In genomic region chr3:123082370-123083065, GRCh38 we compare ENCODE assay signal across 1 cellular context.
A peak's percentile ranks its signal among the peaks of the same experiment; 100 is the strongest.
TF ChIP-seq lines count a peak whose summit lies in the region.

No MANE protein-coding gene starts in this region.

TF ChIP-seq in K562, 482 proteins besides CTCF, POLR2A, EP300 and RAD21 (continued from another document and continues in another):
- TF ChIP-seq KLF13 (tag; IDR thresholded peaks at IDR 0.05; ENCODE audit: borderline replicate concordance, low read depth) (no peak), ZNF696 (CRISPR knock-in tag; conservative IDR thresholded peaks at IDR 0.05) (no peak), ELK1 (CRISPR knock-in tag; IDR thresholded peaks at IDR 0.05) (no peak), ZNF57 (CRISPR knock-in tag; IDR thresholded peaks at IDR 0.05) (no peak), SMARCB1 (IDR thresholded peaks at IDR 0.05; ENCODE audit: insufficient read length, low read depth) (no peak), KDM1A (IDR thresholded peaks at IDR 0.05) (peak in 1 of 2 experiments; percentile 56; a peak in 1 of 4 replicates), NFATC3 (IDR thresholded peaks at IDR 0.05) (no peak), TEAD4 (IDR thresholded peaks at IDR 0.05; ENCODE audit: low read length) (peak; percentile 79), TEAD4 (CRISPR knock-in tag; IDR thresholded peaks at IDR 0.05; ENCODE audit: borderline replicate concordance) (no peak), ZNF639 (CRISPR knock-in tag; conservative IDR thresholded peaks at IDR 0.05 in 1 of 2, IDR thresholded peaks at IDR 0.05 in 1 of 2) (no peak), COPS2 (conservative IDR thresholded peaks at IDR 0.05) (no peak), SIRT6 (IDR thresholded peaks at IDR 0.05; ENCODE audit: low read depth, low read length) (no peak), ZNF174 (CRISPR knock-in tag; IDR thresholded peaks at IDR 0.05) (no peak), SAP30 (IDR thresholded peaks at IDR 0.05; ENCODE audit: borderline replicate concordance, insufficient read depth, low read depth, low read length, poor library complexity, severe bottlenecking) (no peak), ZNF143 (CRISPR knock-in tag; IDR thresholded peaks at IDR 0.05) (no peak), NR1H2 (CRISPR knock-in tag; IDR thresholded peaks at IDR 0.05) (no peak), STAG1 (CRISPR knock-in tag; IDR thresholded peaks at IDR 0.05; ENCODE audit: borderline replicate concordance) (no peak), TRIM28 (IDR thresholded peaks at IDR 0.05) (no peak), ZNF707 (CRISPR knock-in tag; conservative IDR thresholded peaks at IDR 0.05) (no peak), ARID1B (IDR thresholded peaks at IDR 0.05) (peak; percentile 74), TAF1 (IDR thresholded peaks at IDR 0.05; ENCODE audit: control insufficient read depth, extremely low read depth, insufficient read depth, low read length, severe bottlenecking) (no peak), SP1 (CRISPR knock-in tag; IDR thresholded peaks at IDR 0.05) (no peak), TFAM (CRISPR knock-in tag; conservative IDR thresholded peaks at IDR 0.05) (no peak), MYNN (IDR thresholded peaks at IDR 0.05) (no peak), MYNN (CRISPR knock-in tag; IDR thresholded peaks at IDR 0.05) (no peak), KHSRP (IDR thresholded peaks at IDR 0.05) (no peak), ZNF668 (CRISPR knock-in tag; IDR thresholded peaks at IDR 0.05) (no peak), STAT5A (IDR thresholded peaks at IDR 0.05; ENCODE audit: borderline replicate concordance, low read length) (peak; percentile 58), SMARCA4 (IDR thresholded peaks at IDR 0.05) (0 out of 2 replicates have a peak, but pooled peaks have one; percentile 39), RBBP5 (IDR thresholded peaks at IDR 0.05; ENCODE audit: borderline replicate concordance, insufficient read depth, low read length, poor library complexity, severe bottlenecking) (no peak), ZNF431 (CRISPR knock-in tag; IDR thresholded peaks at IDR 0.05) (no peak), CBX8 (IDR thresholded peaks at IDR 0.05; ENCODE audit: borderline replicate concordance, extremely low read depth, low read depth, low read length, poor library complexity, severe bottlenecking) (no peak), ZNF561 (CRISPR knock-in tag; conservative IDR thresholded peaks at IDR 0.05) (no peak), L3MBTL2 (IDR thresholded peaks at IDR 0.05) (no peak), ZKSCAN8 (CRISPR knock-in tag; IDR thresholded peaks at IDR 0.05) (no peak), ZNF165 (CRISPR knock-in tag; IDR thresholded peaks at IDR 0.05; ENCODE audit: borderline replicate concordance) (no peak), NFIX (CRISPR knock-in tag; IDR thresholded peaks at IDR 0.05; ENCODE audit: low read depth) (no peak), HNRNPK (IDR thresholded peaks at IDR 0.05; ENCODE audit: low read depth, low read length, poor library complexity, severe bottlenecking) (no peak), POLR2AphosphoS5 (IDR thresholded peaks at IDR 0.05; ENCODE audit: control insufficient read depth, insufficient read depth, low read depth, low read length) (peak; percentile 51; the same call in 1 of the 2 replicates), NR2F6 (CRISPR knock-in tag; IDR thresholded peaks at IDR 0.05) (no peak), CSDE1 (IDR thresholded peaks at IDR 0.05) (no peak), CHCHD3 (CRISPR knock-in tag; IDR thresholded peaks at IDR 0.05) (no peak), MIER1 (IDR thresholded peaks at IDR 0.05; ENCODE audit: low read depth) (no peak), MCM5 (IDR thresholded peaks at IDR 0.05; ENCODE audit: low read depth) (no peak), GABPA (tag; conservative IDR thresholded peaks at IDR 0.05; ENCODE audit: low read depth) (no peak), SUPT5H (IDR thresholded peaks at IDR 0.05) (no peak), TCFL5 (CRISPR knock-in tag; conservative IDR thresholded peaks at IDR 0.05) (no peak), TCF3 (CRISPR knock-in tag; IDR thresholded peaks at IDR 0.05) (peak; percentile 75), SMC3 (conservative IDR thresholded peaks at IDR 0.05; ENCODE audit: insufficient read depth, low read depth, low read length) (no peak), ZC3H11A (IDR thresholded peaks at IDR 0.05; ENCODE audit: low read depth, low read length) (no peak), SRSF7 (optimal IDR thresholded peaks at IDR 0.05; ENCODE audit: low read depth, low read length) (no peak), SMARCA5 (IDR thresholded peaks at IDR 0.05) (no peak), BRF1 (IDR thresholded peaks at IDR 0.05; ENCODE audit: borderline replicate concordance, extremely low read depth, insufficient read length) (no peak), XRCC3 (IDR thresholded peaks at IDR 0.05) (no peak), TCF7L2 (IDR thresholded peaks at IDR 0.05; ENCODE audit: low read depth, low read length) (no peak), IRF9 (tag; IDR thresholded peaks at IDR 0.05) (no peak), U2AF1 (optimal IDR thresholded peaks at IDR 0.05; ENCODE audit: low read depth, low read length) (no peak), FOXK2 (conservative IDR thresholded peaks at IDR 0.05 in 1 of 2, IDR thresholded peaks at IDR 0.05 in 1 of 2; ENCODE audit: low read depth in 2 of 2) (no peak), MITF (IDR thresholded peaks at IDR 0.05) (no peak), ETS1 (conservative IDR thresholded peaks at IDR 0.05; ENCODE audit: control insufficient read depth, low read depth, low read length) (peak; percentile 57; the same call in 1 of the 2 replicates), ZNF12 (CRISPR knock-in tag; IDR thresholded peaks at IDR 0.05) (no peak), SMAD1 (IDR thresholded peaks at IDR 0.05; ENCODE audit: low read depth, low read length, partially characterized antibody) (no peak), RBM34 (IDR thresholded peaks at IDR 0.05; ENCODE audit: borderline replicate concordance, insufficient read depth, low read length) (no peak), ZNF347 (CRISPR knock-in tag; IDR thresholded peaks at IDR 0.05; ENCODE audit: low read depth) (no peak), GTF3C2 (IDR thresholded peaks at IDR 0.05; ENCODE audit: borderline replicate concordance, extremely low read depth, insufficient read length) (no peak), ZSCAN29 (IDR thresholded peaks at IDR 0.05) (no peak), ELF1 (tag; IDR thresholded peaks at IDR 0.05) (no peak), GTF2B (IDR thresholded peaks at IDR 0.05; ENCODE audit: extremely low read depth, insufficient read length) (no peak), YBX1 (IDR thresholded peaks at IDR 0.05) (no peak), HEY1 (CRISPR knock-in tag; IDR thresholded peaks at IDR 0.05; ENCODE audit: borderline replicate concordance) (no peak), NCOA4 (IDR thresholded peaks at IDR 0.05; ENCODE audit: partially characterized antibody) (no peak), ZNF408 (CRISPR knock-in tag; IDR thresholded peaks at IDR 0.05; ENCODE audit: low read depth) (no peak), SNAPC5 (CRISPR knock-in tag; IDR thresholded peaks at IDR 0.05) (no peak), JUNB (CRISPR knock-in tag; conservative IDR thresholded peaks at IDR 0.05) (no peak), PHF8 (IDR thresholded peaks at IDR 0.05; ENCODE audit: borderline replicate concordance, low read length) (no peak), ZBTB9 (CRISPR knock-in tag; IDR thresholded peaks at IDR 0.05) (no peak), ZNF699 (CRISPR knock-in tag; IDR thresholded peaks at IDR 0.05; ENCODE audit: insufficient replicate concordance) (no peak), GATAD2A (IDR thresholded peaks at IDR 0.05) (no peak), HDGF (IDR thresholded peaks at IDR 0.05) (no peak), ZNF717 (CRISPR knock-in tag; IDR thresholded peaks at IDR 0.05) (no peak), FOXA1 (IDR thresholded peaks at IDR 0.05; ENCODE audit: borderline replicate concordance) (no peak)
